In the genomic region with DNA sequence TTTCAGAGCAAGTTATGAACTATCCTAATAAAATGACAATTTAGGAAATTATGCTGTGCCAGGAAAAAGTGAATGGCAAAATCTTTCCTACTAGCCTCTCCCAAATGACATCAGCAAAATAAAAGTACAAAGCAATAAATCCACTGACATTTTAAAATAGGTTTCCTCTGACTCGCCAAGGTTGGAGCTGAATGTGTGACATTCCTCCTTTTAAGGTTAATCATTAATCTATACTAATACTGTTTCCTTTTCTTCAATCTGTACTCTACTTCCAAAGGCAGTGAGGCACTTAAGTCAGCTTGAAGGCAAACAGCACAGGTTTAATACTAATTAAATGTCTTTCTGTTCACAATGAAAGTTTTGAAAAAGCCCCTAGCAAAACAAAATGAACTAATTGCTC, we compare ENCODE assay signal across 16 cellular contexts. TPM values are rescaled to one million over a fixed set of nuclear protein-coding genes. Genes with fewer than 3 reads are reported as not detected.
DNase-seq lines count a peak whose midpoint lies in the region; FAIRE-seq and TF ChIP-seq lines count a peak whose summit lies in the region.
"Had no signal": no experiment of that assay in that cellular context is flagged by ENCODE, and none has a peak within 500 bp of the region (broad histone marks: within the 10 kb centered on the region; RNA-seq: fewer than 3 reads in every experiment).

No MANE protein-coding gene starts in this region.

- H2AFZ ChIP-seq in ACC112 (ENCODE audit: low read length, unreplicated experiment): no peak overlapping the region
- H2AFZ ChIP-seq: GM23338 had no signal

- peaks cover 10% of the 10 kb centered on the region for H3K79me2 ChIP-seq in ACC112 (ENCODE audit: control insufficient read depth, insufficient read depth, low read length, unreplicated experiment)

- peaks cover 32% of the 10 kb centered on the region for H3K4me1 Mint-ChIP-seq in osteocyte (ENCODE audit: unreplicated experiment)
- H3K4me1 Mint-ChIP-seq: GM23338 had no signal

- H3K36me3 ChIP-seq in ACC112 (ENCODE audit: insufficient read depth, low read length) (peaks cover 14% of the 10 kb centered on the region), neutrophil (peaks cover 70% of the 10 kb centered on the region)

- TF ChIP-seq CTCF in fibroblast of villous mesenchyme (IDR thresholded peaks at IDR 0.05; ENCODE audit: insufficient read depth, low read depth, low read length) (no peak), neutrophil (IDR thresholded peaks at IDR 0.05) (no peak), osteocyte (IDR thresholded peaks at IDR 0.05) (no peak)

- no peak overlapping the region for H3K27ac Mint-ChIP-seq in osteocyte (ENCODE audit: unreplicated experiment)
- H3K27ac Mint-ChIP-seq: activated naive CD8-positive, alpha-beta T cell treated with anti-CD3 and anti-CD28 coated beads, Interleukin-2, amount 10 ng/mL, durations not matched to agents 7 days and 5 days; GM23338 had no signal

- no peak overlapping the region for H3K4me3 Mint-ChIP-seq in osteocyte (ENCODE audit: unreplicated experiment)
- H3K4me3 Mint-ChIP-seq: activated naive CD8-positive, alpha-beta T cell treated with anti-CD3 and anti-CD28 coated beads, Interleukin-2, amount 10 ng/mL, durations not matched to agents 7 days and 5 days; GM23338 had no signal

- peaks cover 23% of the 10 kb centered on the region for H3K36me3 Mint-ChIP-seq in osteocyte (ENCODE audit: unreplicated experiment)

- H3K4me1 ChIP-seq in ACC112 (ENCODE audit: control insufficient read depth, insufficient read depth, low read length, unreplicated experiment) (peaks cover 26% of the 10 kb centered on the region), neutrophil (ENCODE audit: control insufficient read depth in 1 of 2, insufficient read depth in 1 of 2, low read depth in 1 of 2, low read length in 1 of 2) (peaks cover 0 to 10% of the 10 kb centered on the region in 2 experiments)

- FAIRE-seq in RCC 7860 (lab: Jason Lieb, UNC): peak; percentile 85

- H3K27me3 Mint-ChIP-seq in osteocyte (ENCODE audit: unreplicated experiment): no peaks in the 10 kb centered on the region
- H3K27me3 Mint-ChIP-seq: activated naive CD8-positive, alpha-beta T cell treated with anti-CD3 and anti-CD28 coated beads, Interleukin-2, amount 10 ng/mL, durations not matched to agents 7 days and 5 days had no signal

- DNase-seq in RCC 7860 (ENCODE audit: low spot score) (peak; percentile 80), fibroblast of villous mesenchyme (ENCODE audit: low read depth) (peak; percentile 43), hypothalamus (lab: John Stamatoyannopoulos, UW) (no peak), anterior cingulate cortex (lab: John Stamatoyannopoulos, UW) (no peak), osteocyte (ENCODE audit: extremely low spot score, unreplicated experiment) (no peak), ecto neural progenitor cell (ENCODE audit: low spot score) (no peak)
- DNase-seq: activated naive CD8-positive, alpha-beta T cell treated with anti-CD3 and anti-CD28 coated beads, Interleukin-2, amount 10 ng/mL, durations not matched to agents 7 days and 5 days; DND-41; dorsolateral prefrontal cortex; heart right ventricle; NCI-H1092; NCI-H510A treated with DMSO at 0.1 percent for 48 hours had no signal

- H3K4me3 ChIP-seq in ACC112 (ENCODE audit: low read depth, low read length): no peak overlapping the region
- no peak overlapping the region for H3K4me3 ChIP-seq in fibroblast of villous mesenchyme (ENCODE audit: low read depth, low read length)
- no peak overlapping the region for H3K4me3 ChIP-seq in neutrophil (ENCODE audit: low read depth in 1 of 2, low read length in 1 of 2)
- H3K4me3 ChIP-seq: dorsolateral prefrontal cortex, GM23338, heart right ventricle, tibial nerve had no signal

- H3K27ac ChIP-seq in ACC112 (ENCODE audit: low read depth, low read length) (peak overlapping the region; percentile 36; the same call in 1 of the 2 replicates), neutrophil (peak overlapping the region; percentile 10)
- H3K27ac ChIP-seq: heart right ventricle had no signal

- H3K27me3 ChIP-seq in ACC112 (ENCODE audit: insufficient read depth, low read length): no peaks in the 10 kb centered on the region
- H3K27me3 ChIP-seq in neutrophil: no peaks in the 10 kb centered on the region
- H3K27me3 ChIP-seq: dorsolateral prefrontal cortex, heart right ventricle, tibial nerve had no signal

- no peaks in the 10 kb centered on the region for H3K9me3 ChIP-seq in neutrophil
- H3K9me3 ChIP-seq: heart right ventricle, tibial nerve had no signal

- no peaks in the 10 kb centered on the region for H3K9me3 Mint-ChIP-seq in osteocyte (ENCODE audit: unreplicated experiment)
- H3K9me3 Mint-ChIP-seq: activated naive CD8-positive, alpha-beta T cell treated with anti-CD3 and anti-CD28 coated beads, Interleukin-2, amount 10 ng/mL, durations not matched to agents 7 days and 5 days; GM23338 had no signal

RNA-seq across cellular contexts. Expression of a gene that starts 15.7 kb away (rescaled TPM):
- 9.3 and 9.5 TPM in 2 replicates for total RNA-seq in fibroblast of villous mesenchyme
- total RNA-seq in osteocyte: 12.6 and 15.3 TPM in 2 replicates

RNA-seq across cellular contexts. Expression of a gene that starts 47.7 kb away (rescaled TPM):
- total RNA-seq in fibroblast of villous mesenchyme (9.9 and 17.4 TPM in 2 replicates), osteocyte (7.3 and 9.8 TPM in 2 replicates)
- total RNA-seq: activated naive CD8-positive, alpha-beta T cell treated with anti-CD3 and anti-CD28 coated beads, Interleukin-2, amount 10 ng/mL, durations not matched to agents 7 days and 5 days had no signal

Comparison
In these comparisons a context has a peak if more than half of its experiments do, and no peak if none do; other contexts are left out.
1. DNase-seq: peak in RCC 7860 (single experiment) and fibroblast of villous mesenchyme (single experiment); none in hypothalamus (0 of 51), anterior cingulate cortex (0 of 58), osteocyte (single experiment) and ecto neural progenitor cell (single experiment).